In the genomic region with DNA sequence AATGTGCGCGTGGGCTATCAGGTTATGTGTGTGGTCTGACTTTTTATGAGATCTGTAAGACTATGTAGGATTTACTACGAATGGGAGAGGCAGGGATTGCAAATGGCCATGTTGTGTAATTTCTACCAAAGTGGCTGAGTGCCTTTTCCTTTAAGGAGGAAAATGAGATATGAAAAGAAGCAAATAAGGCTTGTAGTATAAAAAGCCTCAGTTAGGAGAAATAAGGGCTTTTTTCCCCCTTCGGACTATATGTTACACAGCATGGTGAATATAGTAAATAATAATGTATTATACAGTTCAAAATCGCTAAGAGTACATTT, we compare ENCODE assay signal across 8 cellular contexts. TPM values are rescaled to one million over a fixed set of nuclear protein-coding genes. Genes with fewer than 3 reads are reported as not detected.
DNase-seq lines count a peak whose midpoint lies in the region; ATAC-seq and TF ChIP-seq lines count a peak whose summit lies in the region.

No MANE protein-coding gene starts in this region.

- H3K9me3 ChIP-seq in gastrocnemius medialis: no peaks in the 10 kb centered on the region

- peak; percentile 86; the same call in 2 of the 3 replicates for ATAC-seq in SK-N-SH treated with all-trans-retinoic acid at 6 μM for 48 hours
- ATAC-seq in gastrocnemius medialis: no peak
- ATAC-seq in HG03196 (IDR thresholded peaks at IDR 0.05; ENCODE audit: unreplicated experiment): no peak

- TF ChIP-seq POLR2A in gastrocnemius medialis (IDR thresholded peaks at IDR 0.05): no peak

- H3K36me3 ChIP-seq in gastrocnemius medialis: peaks cover 0 to 7% of the 10 kb centered on the region in 2 donors

- no peaks in the 10 kb centered on the region for H3K27me3 ChIP-seq in gastrocnemius medialis

- peak overlapping the region; percentile 86 to 93 (median 90) for H3K27ac ChIP-seq in gastrocnemius medialis

- CTCF ChIA-PET in GM10248 (lab: Yijun Ruan, JAX): interaction anchor here (1.1 to 5.3 kb wide), 7 partner anchors 13 to 124 kb away, joined by 4 to 40 read pairs (median 5); no protein-coding TSS in a partner anchor

- in situ Hi-C loops in GM13977 (cut with MboI; ENCODE audit: low pct_unique_long_range_greater_than_20kb, low sequenced_read_pairs, unreplicated experiment) (loop anchor here (25.0 kb wide), 1 partner anchor 253 kb away; the partner anchor contains the start of genes VTI1A and ZDHHC6), gastrocnemius medialis (cut with MboI; ENCODE audit: low sequenced_read_pairs in 4 of 4) (loop anchor here (5.0 to 25.0 kb wide), 4 partner anchors 128 to 278 kb away; partner anchors contain the start of genes VTI1A (in 3 of the 4) and ZDHHC6 (in 3 of the 4))

- H3K4me1 ChIP-seq in gastrocnemius medialis: peaks cover 19 to 27% of the 10 kb centered on the region in 2 donors

- intact Hi-C loops in gastrocnemius medialis (cut with DNase I; ENCODE audit: low total_unique reads): loop anchor here (2.0 to 5.0 kb wide), 2 partner anchors 123 to 263 kb away; partner anchors contain the start of genes VTI1A and ZDHHC6

- H3K4me3 ChIP-seq in fibroblast of pulmonary artery (replicated peaks; ENCODE audit: low read depth, low read length): peak overlapping the region; percentile 84
- peak overlapping the region; percentile 88 to 94 (median 91) for H3K4me3 ChIP-seq in gastrocnemius medialis

- POLR2A ChIA-PET in GM10248 (lab: Yijun Ruan, JAX): no interaction called here

- DNase-seq in GM13977 (ENCODE audit: low spot score) (peak; percentile 29), fibroblast of pulmonary artery (ENCODE audit: low read depth) (no peak), gastrocnemius medialis (no peak), GM10248 (ENCODE audit: extremely low spot score) (no peak), NAMALWA (ENCODE audit: low spot score) (no peak), superior temporal gyrus (ENCODE audit: extremely low spot score) (no peak)

- TF ChIP-seq CTCF in GM13977 (IDR thresholded peaks at IDR 0.05; ENCODE audit: extremely low read depth, insufficient read depth, missing control alignments) (no peak), fibroblast of pulmonary artery (IDR thresholded peaks at IDR 0.05; ENCODE audit: low read length, missing control alignments) (no peak), gastrocnemius medialis (IDR thresholded peaks at IDR 0.05 in 4 of 5, conservative IDR thresholded peaks at IDR 0.05 in 1 of 5) (no peak), GM10248 (IDR thresholded peaks at IDR 0.05; ENCODE audit: control extremely low read depth, extremely low read depth, low read depth, missing control alignments) (no peak)

TF ChIP-seq in SK-N-SH treated with all-trans-retinoic acid at 6 μM for 48 hours, 23 proteins besides CTCF, POLR2A, EP300 and RAD21:
- no peak for TF ChIP-seq OSR1 (CRISPR knock-in tag; IDR thresholded peaks at IDR 0.05)
- no peak for TF ChIP-seq ARNTL (CRISPR knock-in tag; IDR thresholded peaks at IDR 0.05; ENCODE audit: borderline replicate concordance, low read depth)
- TF ChIP-seq SNAI2 (CRISPR knock-in tag; IDR thresholded peaks at IDR 0.05): no peak
- TF ChIP-seq ZNF70 (CRISPR knock-in tag; IDR thresholded peaks at IDR 0.05): no peak
- TF ChIP-seq POU6F1 (CRISPR knock-in tag; IDR thresholded peaks at IDR 0.05; ENCODE audit: borderline replicate concordance, low read depth): no peak
- no peak for TF ChIP-seq ZC3H10 (CRISPR knock-in tag; IDR thresholded peaks at IDR 0.05)
- TF ChIP-seq ESRRG (CRISPR knock-in tag; IDR thresholded peaks at IDR 0.05): no peak
- no peak for TF ChIP-seq ISL1 (CRISPR knock-in tag; IDR thresholded peaks at IDR 0.05)
- TF ChIP-seq ZFP30 (CRISPR knock-in tag; IDR thresholded peaks at IDR 0.05): no peak
- TF ChIP-seq BACH2 (CRISPR knock-in tag; IDR thresholded peaks at IDR 0.05; ENCODE audit: borderline replicate concordance): no peak
- no peak for TF ChIP-seq RARB (CRISPR knock-in tag; IDR thresholded peaks at IDR 0.05)
- no peak for TF ChIP-seq ZFP3 (CRISPR knock-in tag; IDR thresholded peaks at IDR 0.05)
- TF ChIP-seq, protein P1, sequence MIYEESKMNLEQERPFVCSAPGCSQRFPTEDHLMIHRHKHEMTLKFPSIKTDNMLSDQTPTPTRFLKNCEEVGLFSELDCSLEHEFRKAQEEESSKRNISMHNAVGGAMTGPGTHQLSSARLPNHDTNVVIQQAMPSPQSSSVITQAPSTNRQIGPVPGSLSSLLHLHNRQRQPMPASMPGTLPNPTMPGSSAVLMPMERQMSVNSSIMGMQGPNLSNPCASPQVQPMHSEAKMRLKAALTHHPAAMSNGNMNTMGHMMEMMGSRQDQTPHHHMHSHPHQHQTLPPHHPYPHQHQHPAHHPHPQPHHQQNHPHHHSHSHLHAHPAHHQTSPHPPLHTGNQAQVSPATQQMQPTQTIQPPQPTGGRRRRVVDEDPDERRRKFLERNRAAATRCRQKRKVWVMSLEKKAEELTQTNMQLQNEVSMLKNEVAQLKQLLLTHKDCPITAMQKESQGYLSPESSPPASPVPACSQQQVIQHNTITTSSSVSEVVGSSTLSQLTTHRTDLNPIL (CRISPR knock-in tag; IDR thresholded peaks at IDR 0.05; ENCODE audit: low read depth): no peak
- no peak for TF ChIP-seq TOX (CRISPR knock-in tag; IDR thresholded peaks at IDR 0.05; ENCODE audit: borderline replicate concordance)
- TF ChIP-seq GLIS3 (CRISPR knock-in tag; IDR thresholded peaks at IDR 0.05): no peak
- TF ChIP-seq ZNF565 (CRISPR knock-in tag; conservative IDR thresholded peaks at IDR 0.05; ENCODE audit: low read depth): no peak
- no peak for TF ChIP-seq TCF4 (CRISPR knock-in tag; IDR thresholded peaks at IDR 0.05; ENCODE audit: borderline replicate concordance)
- TF ChIP-seq PPARA (CRISPR knock-in tag; IDR thresholded peaks at IDR 0.05; ENCODE audit: borderline replicate concordance): no peak

RNA-seq across cellular contexts. Expression of gene GPAM, which starts 0.4 kb away (rescaled TPM):
- 1 to 10 TPM; 4.0 to 9.0 (median 4.6) TPM for total RNA-seq in gastrocnemius medialis
